In genomic region chr6:144219056-144219685, GRCh38 we compare ENCODE assay signal across 8 cellular contexts.
DNase-seq lines count a peak whose midpoint lies in the region; ATAC-seq and TF ChIP-seq lines count a peak whose summit lies in the region.

No MANE protein-coding gene starts in this region.

- no peaks in the 10 kb centered on the region for H3K79me1 ChIP-seq in mesendoderm (ENCODE audit: low read length)

- H2BK15ac ChIP-seq in mesendoderm (replicated peaks; ENCODE audit: low read depth), result no peak overlapping the region

- no peak overlapping the region for H3K18ac ChIP-seq in mesendoderm (ENCODE audit: low read length)

- POLR2A ChIA-PET in AG04449 (lab: Yijun Ruan, JAX), result no interaction called here

- no peak for ATAC-seq in GM21526 (IDR thresholded peaks at IDR 0.05; ENCODE audit: low FRiP score, unreplicated experiment)

- no peak overlapping the region for H4K8ac ChIP-seq in mesendoderm (ENCODE audit: low read depth, low read length)

- peak; percentile 42 for TF ChIP-seq CTCF in AG04449 (IDR thresholded peaks at IDR 0.05; ENCODE audit: insufficient read depth, low read length, missing control alignments)
- TF ChIP-seq CTCF in cardiac fibroblast (IDR thresholded peaks at IDR 0.05; ENCODE audit: low read depth, low read length), result peak; percentile 63

- H3K27ac ChIP-seq in mesendoderm (ENCODE audit: low read depth, low read length), result no peak overlapping the region

- H3K36me3 ChIP-seq in mesendoderm (ENCODE audit: control insufficient read depth, insufficient read depth, low read length), result no peaks in the 10 kb centered on the region

- no peak overlapping the region for H2BK5ac ChIP-seq in mesendoderm (ENCODE audit: low read length)

- no peak overlapping the region for H3K56ac ChIP-seq in mesendoderm (ENCODE audit: low read length)

- no CpG with 5 or more reads among the region's 3 CpGs for WGBS in mesendoderm (ENCODE audit: extremely low coverage, insufficient coverage, low lambda C conversion rate)

- no peaks in the 10 kb centered on the region for H3K27me3 ChIP-seq in mesendoderm (ENCODE audit: insufficient read depth, low read length, poor library complexity)

- H3K9ac ChIP-seq in mesendoderm (ENCODE audit: low read length), result no peak overlapping the region

- no peak overlapping the region for H3K4me2 ChIP-seq in mesendoderm (ENCODE audit: low read length)

- H3K23ac ChIP-seq in mesendoderm (ENCODE audit: low read length), result no peak overlapping the region

- no peaks in the 10 kb centered on the region for H3K79me2 ChIP-seq in mesendoderm (ENCODE audit: control insufficient read depth, insufficient read depth, low read length)

- CTCF ChIA-PET in AG04449 (lab: Yijun Ruan, JAX), result interaction anchor here (0.8 to 3.9 kb wide), 29 partner anchors 8 to 269 kb away, joined by 3 to 19 read pairs (median 5); no protein-coding TSS in a partner anchor

- H3K4me1 ChIP-seq in mesendoderm (ENCODE audit: control insufficient read depth, low read depth, low read length), result no peaks in the 10 kb centered on the region

- no peak overlapping the region for H3K4ac ChIP-seq in mesendoderm (ENCODE audit: low read depth, low read length)

- H2BK120ac ChIP-seq in mesendoderm (ENCODE audit: low read depth, low read length), result no peak overlapping the region

- H4K5ac ChIP-seq in mesendoderm (ENCODE audit: low read length), result no peak overlapping the region

- H3K4me3 ChIP-seq in AG04449 (ENCODE audit: low read depth, low read length) (no peak overlapping the region), cardiac fibroblast (replicated peaks in 1 of 2; ENCODE audit: low read depth in 2 of 2, low read length in 2 of 2) (no peak overlapping the region), mesendoderm (ENCODE audit: low read length) (no peak overlapping the region)

- H2AK5ac ChIP-seq in mesendoderm (ENCODE audit: low read length), result no peak overlapping the region

- no peak for DNase-seq in AG04449 (ENCODE audit: low read depth, low spot score)
- peak; percentile 60 for DNase-seq in GM03348 (ENCODE audit: low spot score)
- DNase-seq in NCI-H226, result peak; percentile 31
- peak; percentile 75 to 77 for DNase-seq in cardiac fibroblast (ENCODE audit: low read depth in 2 of 2)
- peak; percentile 55 for DNase-seq in mesendoderm
- DNase-seq in NK-92 treated with Interleukin-12 subunit alpha and Interleukin-12 subunit beta, amount 100 ng/mL, for 24 hours (lab: John Stamatoyannopoulos, UW), result no peak
- no peak for DNase-seq in activated effector memory CD4-positive, alpha-beta T cell treated with Interleukin-2 at 50 U/mL for 16 hours

Comparison
In these comparisons a context has a peak if more than half of its experiments do, and no peak if none do; other contexts are left out.
1. DNase-seq: peak in GM03348 (single experiment), NCI-H226 (single experiment), cardiac fibroblast (2 of 2) and mesendoderm (single experiment); none in AG04449 (single experiment), NK-92 treated with Interleukin-12 subunit alpha and Interleukin-12 subunit beta, amount 100 ng/mL, for 24 hours (single experiment) and activated effector memory CD4-positive, alpha-beta T cell treated with Interleukin-2 at 50 U/mL for 16 hours (single experiment).